ENCODE assay signal across 7 cellular contexts in genomic region chr2:189466656-189467055, GRCh38. TPM values are rescaled to one million over a fixed set of nuclear protein-coding genes. Genes with fewer than 3 reads are reported as not detected.
A peak's percentile ranks its signal among the peaks of the same experiment; 100 is the strongest.
DNase-seq lines count a peak whose midpoint lies in the region; ATAC-seq and TF ChIP-seq lines count a peak whose summit lies in the region.

No MANE protein-coding gene starts in this region.

- H3K4me3 Mint-ChIP-seq in activated CD8-positive, alpha-beta memory T cell treated with anti-CD3 and anti-CD28 coated beads, Interleukin-2, amount 10 ng/mL, durations not matched to agents 7 days and 5 days = no peak overlapping the region

- CTCF ChIA-PET in activated CD8-positive, alpha-beta memory T cell treated with anti-CD3 and anti-CD28 coated beads, Interleukin-2, amount 10 ng/mL, durations not matched to agents 7 days and 5 days (lab: Charles Lee) = no interaction called here

- TF ChIP-seq POLR2A in breast epithelium (IDR thresholded peaks at IDR 0.05) = no peak

- no peaks in the 10 kb centered on the region for H3K27me3 ChIP-seq in breast epithelium
- no peaks in the 10 kb centered on the region for H3K27me3 ChIP-seq in lower lobe of right lung (ENCODE audit: low read depth)

- H3K27ac Mint-ChIP-seq in activated CD8-positive, alpha-beta memory T cell treated with anti-CD3 and anti-CD28 coated beads, Interleukin-2, amount 10 ng/mL, durations not matched to agents 7 days and 5 days = no peak overlapping the region

- H3K36me3 ChIP-seq in breast epithelium (peaks cover 12% of the 10 kb centered on the region), lower lobe of right lung (peaks cover 100% of the 10 kb centered on the region)

- no peaks in the 10 kb centered on the region for H3K4me1 Mint-ChIP-seq in activated CD8-positive, alpha-beta memory T cell treated with anti-CD3 and anti-CD28 coated beads, Interleukin-2, amount 10 ng/mL, durations not matched to agents 7 days and 5 days

- H3K9me3 ChIP-seq in breast epithelium = no peaks in the 10 kb centered on the region
- H3K9me3 ChIP-seq in lower lobe of right lung = no peaks in the 10 kb centered on the region

- TF ChIP-seq CTCF in GM12872 (IDR thresholded peaks at IDR 0.05; ENCODE audit: insufficient read depth, low read depth, low read length) (peak; percentile 49), LNCAP (IDR thresholded peaks at IDR 0.05) (peak; percentile 67), breast epithelium (IDR thresholded peaks at IDR 0.05) (peak in 2 of 3 donors; percentile 56 to 63), lower lobe of right lung (IDR thresholded peaks at IDR 0.05) (peak; percentile 60)

- H3K4me1 ChIP-seq in breast epithelium = no peaks in the 10 kb centered on the region
- peaks cover 4% of the 10 kb centered on the region for H3K4me1 ChIP-seq in lower lobe of right lung

- H3K4me3 ChIP-seq in breast epithelium (no peak overlapping the region), lower lobe of right lung (no peak overlapping the region)

- no peak for ATAC-seq in lower lobe of right lung
- ATAC-seq in activated CD8-positive, alpha-beta memory T cell treated with anti-CD3 and anti-CD28 coated beads, Interleukin-2, amount 10 ng/mL, durations not matched to agents 7 days and 5 days = no peak

- H3K36me3 Mint-ChIP-seq in activated CD8-positive, alpha-beta memory T cell treated with anti-CD3 and anti-CD28 coated beads, Interleukin-2, amount 10 ng/mL, durations not matched to agents 7 days and 5 days = peaks cover 54% of the 10 kb centered on the region

- H3K27me3 Mint-ChIP-seq in activated CD8-positive, alpha-beta memory T cell treated with anti-CD3 and anti-CD28 coated beads, Interleukin-2, amount 10 ng/mL, durations not matched to agents 7 days and 5 days = no peaks in the 10 kb centered on the region

- DNase-seq in breast epithelium (ENCODE audit: low spot score in 2 of 2) (no peak), lower lobe of right lung (no peak), NCI-H226 (no peak), putamen (ENCODE audit: low spot score) (no peak)
- no peak for DNase-seq in activated CD8-positive, alpha-beta memory T cell treated with anti-CD3 and anti-CD28 coated beads, Interleukin-2, amount 10 ng/mL, durations not matched to agents 7 days and 5 days

- intact Hi-C loops in breast epithelium (cut with DNase I; ENCODE audit: low total_unique reads) (no loop called here), lower lobe of right lung (cut with DNase I) (no loop called here)

- H3K27ac ChIP-seq in breast epithelium = no peak overlapping the region
- H3K27ac ChIP-seq in lower lobe of right lung = no peak overlapping the region

- H3K9me3 Mint-ChIP-seq in activated CD8-positive, alpha-beta memory T cell treated with anti-CD3 and anti-CD28 coated beads, Interleukin-2, amount 10 ng/mL, durations not matched to agents 7 days and 5 days (ENCODE audit: low read depth) = no peaks in the 10 kb centered on the region

RNA-seq across cellular contexts. Expression of gene WDR75, which starts 25.4 kb away (rescaled TPM):
- total RNA-seq in breast epithelium (10 to 100 TPM; 40.0 to 52.4 (median 45.2) TPM), lower lobe of right lung (21.1 TPM)
- 10 to 100 TPM; 41.1 to 55.5 TPM for total RNA-seq in activated CD8-positive, alpha-beta memory T cell treated with anti-CD3 and anti-CD28 coated beads, Interleukin-2, amount 10 ng/mL, durations not matched to agents 7 days and 5 days
